8 cellular contexts compared by ENCODE assay signal in the genomic region with DNA sequence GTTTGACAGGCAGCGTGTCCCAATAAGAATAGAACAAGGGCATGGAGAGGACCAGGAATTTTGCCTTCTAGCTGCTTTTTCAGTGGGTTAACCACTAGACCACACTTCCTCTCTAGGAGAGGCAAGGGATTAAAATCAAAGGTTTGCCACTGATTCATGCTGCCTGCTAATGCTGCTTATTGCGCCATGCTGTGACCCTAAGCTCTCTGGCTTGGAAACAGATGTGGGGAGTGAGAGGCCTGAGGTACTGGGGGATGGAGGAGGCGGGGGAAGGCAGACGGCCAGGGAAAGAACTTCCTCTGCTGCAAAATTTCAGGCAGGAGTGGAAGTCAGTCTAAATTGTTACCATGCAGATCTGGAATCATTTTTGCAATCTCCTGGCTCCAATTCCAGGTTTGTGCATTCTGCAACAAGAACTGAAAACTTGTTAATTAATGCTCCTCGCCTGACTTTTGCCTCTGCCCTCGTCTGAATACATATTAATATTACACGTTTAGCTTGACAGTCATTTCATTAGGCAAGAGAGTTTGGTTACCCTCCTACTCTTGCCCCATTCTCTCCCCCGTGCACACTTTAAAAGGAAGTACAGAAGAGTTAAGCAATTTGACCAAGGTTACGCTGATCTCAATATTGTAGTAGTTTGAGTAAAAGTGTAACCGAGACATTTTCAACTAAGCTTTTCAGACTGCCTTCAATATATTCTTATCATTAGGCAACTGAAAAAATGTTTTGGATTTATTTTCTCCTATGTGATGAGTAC.
DNase-seq lines count a peak whose midpoint lies in the region; ATAC-seq and TF ChIP-seq lines count a peak whose summit lies in the region.

No MANE protein-coding gene starts in this region.

- TF ChIP-seq POLR2A in GM18505 (IDR thresholded peaks at IDR 0.05; ENCODE audit: borderline replicate concordance, extremely low read depth, insufficient read depth, insufficient read length): no peak

- no peak for TF ChIP-seq CTCF in omental fat pad (IDR thresholded peaks at IDR 0.05)

- DNase-seq in GM04503 (ENCODE audit: low read depth) (peak; percentile 94), SIG-M5 (lab: John Stamatoyannopoulos, UW) (peak; percentile 31), fibroblast of peridontal ligament (ENCODE audit: extremely low read depth) (peak; percentile 99), omental fat pad (ENCODE audit: low spot score) (peak; percentile 75), NCI-H69 (lab: John Stamatoyannopoulos, UW) (no peak)
- DNase-seq in stimulated activated CD4-positive, alpha-beta T cell treated with anti-CD3 and anti-CD28 coated beads, Interleukin-2, amount 100 ng/mL, for 24 hours: no peak

- ATAC-seq in HG02852 (IDR thresholded peaks at IDR 0.05; ENCODE audit: unreplicated experiment) (peak; percentile 74), omental fat pad (ENCODE audit: low FRiP score) (peak; percentile 67), GM18505 (IDR thresholded peaks at IDR 0.05; ENCODE audit: unreplicated experiment) (no peak)

Comparison
In these comparisons a context has a peak if more than half of its experiments do, and no peak if none do; other contexts are left out.
1. DNase-seq: peak in GM04503 (single experiment), SIG-M5 (single experiment), fibroblast of peridontal ligament (single experiment) and omental fat pad (single experiment); none in stimulated activated CD4-positive, alpha-beta T cell treated with anti-CD3 and anti-CD28 coated beads, Interleukin-2, amount 100 ng/mL, for 24 hours (0 of 2) and NCI-H69 (single experiment).